Comparison of ENCODE assay signal across 27 cellular contexts in the genomic region with DNA sequence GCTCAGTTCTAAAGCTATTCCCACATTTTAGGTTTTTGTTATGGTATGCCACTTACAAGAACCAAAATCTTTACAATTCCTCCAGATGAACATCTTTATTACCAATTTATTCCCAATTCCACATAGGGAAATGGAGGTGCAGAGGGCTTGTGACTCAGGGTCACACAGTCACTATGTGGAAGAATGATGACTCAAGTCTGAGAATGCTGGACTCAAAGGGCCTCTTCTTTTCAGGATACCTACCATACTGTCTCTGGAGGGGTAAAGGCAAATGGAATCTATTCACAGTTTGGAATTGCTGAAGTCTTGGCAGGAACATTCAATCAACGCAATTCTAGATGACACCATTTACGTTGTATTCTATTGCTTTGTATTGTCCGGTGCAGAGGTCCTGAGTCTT. TPM values are rescaled to one million over a fixed set of nuclear protein-coding genes. Genes with fewer than 3 reads are reported as not detected.
DNase-seq lines count a peak whose midpoint lies in the region; ATAC-seq and TF ChIP-seq lines count a peak whose summit lies in the region.
"Had no signal": no experiment of that assay in that cellular context is flagged by ENCODE, and none has a peak within 500 bp of the region (broad histone marks: within the 10 kb centered on the region; RNA-seq: fewer than 3 reads in every experiment).

No MANE protein-coding gene starts in this region.

- H3K4me3 Mint-ChIP-seq in stimulated activated memory B cell treated with anti-CD40 and anti-IgM and Interleukin-4, amounts not matched to agents 10 μg/mL and 1 μg/mL and 100 μg/mL, for 72 hours, result no peak overlapping the region
- H3K4me3 Mint-ChIP-seq: activated naive CD4-positive, alpha-beta T cell treated with anti-CD3 and anti-CD28 coated beads, Interleukin-2, amount 50 U/mL, for 24 hours had no signal

- in situ Hi-C loops in ACHN (cut with HindIII; ENCODE audit: low pct_ligation_motif_present, low pct_unique_long_range_greater_than_20kb, low sequenced_read_pairs) (no loop called here), Panc1 (cut with HindIII; ENCODE audit: low pct_unique_long_range_greater_than_20kb, low sequenced_read_pairs) (no loop called here)

- POLR2A ChIA-PET in Panc1 (lab: Charles Lee), result no interaction called here

- H3K9me3 Mint-ChIP-seq in stimulated activated memory B cell treated with anti-CD40 and anti-IgM and Interleukin-4, amounts not matched to agents 10 μg/mL and 1 μg/mL and 100 μg/mL, for 72 hours, result no peaks in the 10 kb centered on the region
- H3K9me3 Mint-ChIP-seq: activated naive CD4-positive, alpha-beta T cell treated with anti-CD3 and anti-CD28 coated beads, Interleukin-2, amount 50 U/mL, for 24 hours had no signal

- H3K27me3 ChIP-seq in Panc1 (ENCODE audit: control insufficient read depth, insufficient read depth, low read length), result no peaks in the 10 kb centered on the region
- H3K27me3 ChIP-seq: cardiac muscle cell, heart left ventricle, transverse colon had no signal

- no peaks in the 10 kb centered on the region for H3K36me3 Mint-ChIP-seq in stimulated activated memory B cell treated with anti-CD40 and anti-IgM and Interleukin-4, amounts not matched to agents 10 μg/mL and 1 μg/mL and 100 μg/mL, for 72 hours
- H3K36me3 Mint-ChIP-seq: activated naive CD4-positive, alpha-beta T cell treated with anti-CD3 and anti-CD28 coated beads, Interleukin-2, amount 50 U/mL, for 24 hours had no signal

- no peak overlapping the region for H3K4me3 ChIP-seq in Panc1 (ENCODE audit: low read depth in 2 of 2, low read length in 2 of 2)
- no peak overlapping the region for H3K4me3 ChIP-seq in foreskin fibroblast (ENCODE audit: low read depth in 1 of 2, low read length in 2 of 2)
- H3K4me3 ChIP-seq: cardiac muscle cell, heart left ventricle, prostate gland, transverse colon had no signal

- ATAC-seq in Panc1 (0 out of 2 replicates have a peak, but pooled peaks have one; percentile 19), GM18502 (IDR thresholded peaks at IDR 0.05; ENCODE audit: poor library complexity, unreplicated experiment) (no peak), GM19328 (IDR thresholded peaks at IDR 0.05; ENCODE audit: unreplicated experiment) (no peak), GM21423 (IDR thresholded peaks at IDR 0.05; ENCODE audit: unreplicated experiment) (no peak)
- no peak for ATAC-seq in stimulated activated memory B cell treated with anti-CD40 and anti-IgM and Interleukin-4, amounts not matched to agents 10 μg/mL and 1 μg/mL and 100 μg/mL, for 72 hours
- ATAC-seq: heart left ventricle, left colon had no signal

- TF ChIP-seq CTCF in Panc1 (IDR thresholded peaks at IDR 0.05) (no peak; the same call in 1 of the 2 replicates), foreskin fibroblast (IDR thresholded peaks at IDR 0.05; ENCODE audit: low read depth, low read length) (no peak)

- H3K27me3 Mint-ChIP-seq in stimulated activated memory B cell treated with anti-CD40 and anti-IgM and Interleukin-4, amounts not matched to agents 10 μg/mL and 1 μg/mL and 100 μg/mL, for 72 hours, result no peaks in the 10 kb centered on the region

- DNase-seq in ACHN (peak; percentile 25), HCEC 1CT (peak; percentile 66), Panc1 (ENCODE audit: low read depth, low spot score) (no peak), foreskin fibroblast (peak; percentile 45 to 70)
- DNase-seq: activated CD4-positive, alpha-beta T cell treated with anti-CD3 and anti-CD28 coated beads, Interleukin-2, amount 50 U/mL, for 1 hour; COR-L47; DMS79; heart left ventricle; KG1; left colon; mesenchymal stem cell; NCI-H1092; NCI-H187; NCI-H2171 treated with DMSO at 0.1 percent for 48 hours; NCI-H524 treated with DMSO at 0.1 percent for 48 hours; stimulated activated CD8-positive, alpha-beta memory T cell treated with anti-CD3 and anti-CD28 coated beads, Interleukin-4, amount 100 ng/mL, for 48 hours; T-helper 9 cell; transverse colon had no signal

- H3K9me3 ChIP-seq in Panc1 (ENCODE audit: control insufficient read depth, insufficient read depth, low read depth, low read length), result no peaks in the 10 kb centered on the region
- H3K9me3 ChIP-seq: heart left ventricle, neutrophil, prostate gland, transverse colon had no signal

- H3K27ac ChIP-seq in Panc1 (ENCODE audit: low read length), result no peak overlapping the region
- H3K27ac ChIP-seq: cardiac muscle cell, heart left ventricle, neutrophil, prostate gland, transverse colon had no signal

- H3K27ac Mint-ChIP-seq in stimulated activated memory B cell treated with anti-CD40 and anti-IgM and Interleukin-4, amounts not matched to agents 10 μg/mL and 1 μg/mL and 100 μg/mL, for 72 hours, result no peak overlapping the region
- H3K27ac Mint-ChIP-seq: activated naive CD4-positive, alpha-beta T cell treated with anti-CD3 and anti-CD28 coated beads, Interleukin-2, amount 50 U/mL, for 24 hours had no signal

- CTCF ChIA-PET in Panc1 (lab: Charles Lee), result no interaction called here

- H3K4me1 Mint-ChIP-seq in stimulated activated memory B cell treated with anti-CD40 and anti-IgM and Interleukin-4, amounts not matched to agents 10 μg/mL and 1 μg/mL and 100 μg/mL, for 72 hours, result peaks cover 18% of the 10 kb centered on the region

- no TSS peak for BruUV-seq in Panc1 (replicated peaks; lab: Mats Ljungman, UMichigan)

- intact Hi-C loops in Panc1 (cut with micrococcal nuclease; ENCODE audit: unreplicated experiment), result no loop called here

- H3K4me1 ChIP-seq in Panc1 (ENCODE audit: control insufficient read depth, insufficient read depth, low read length), result no peaks in the 10 kb centered on the region
- H3K4me1 ChIP-seq: heart left ventricle, prostate gland, transverse colon had no signal

- H3K36me3 ChIP-seq in Panc1 (ENCODE audit: control insufficient read depth, insufficient read depth, low read length), result no peaks in the 10 kb centered on the region
- H3K36me3 ChIP-seq: cardiac muscle cell, heart left ventricle, neutrophil, prostate gland, transverse colon had no signal

RNA-seq across cellular contexts. Expression of a gene that starts 48.2 kb away (rescaled TPM):
- not detected for total RNA-seq in Panc1 (2021; ENCODE audit: unreplicated experiment)
- not detected for polyA plus RNA-seq in Panc1 (2012; ENCODE audit: insufficient read length)
- total RNA-seq: cardiac muscle cell, heart left ventricle, left colon, prostate gland, transverse colon had no signal
- polyA plus RNA-seq: BJ, cardiac muscle cell, heart left ventricle had no signal

RNA-seq across cellular contexts. Expression of a gene that starts 48.2 kb away (rescaled TPM):
- total RNA-seq in Panc1 (2021; ENCODE audit: unreplicated experiment), result 35.2 TPM
- 23.6 TPM for polyA plus RNA-seq in Panc1 (2012; ENCODE audit: insufficient read length)
